ENCODE assay signal across 8 cellular contexts in genomic region chr12:123384994-123385376, GRCh38. TPM values are rescaled to one million over a fixed set of nuclear protein-coding genes. Genes with fewer than 3 reads are reported as not detected.
DNase-seq lines count a peak whose midpoint lies in the region; ATAC-seq, FAIRE-seq and TF ChIP-seq lines count a peak whose summit lies in the region.

No MANE protein-coding gene starts in this region.

- H3K4me3 ChIP-seq in A673 (ENCODE audit: low read depth, low read length, poor library complexity, severe bottlenecking) (peak overlapping the region; percentile 86), HFF-Myc (replicated peaks; ENCODE audit: low read depth, low read length) (peak overlapping the region; percentile 92), astrocyte of the spinal cord (ENCODE audit: low read depth, low read length) (peak overlapping the region; percentile 90), lower lobe of right lung (peak overlapping the region; percentile 84)

- in situ Hi-C loops in astrocyte of the spinal cord (cut with HindIII; ENCODE audit: low sequenced_read_pairs), result no loop called here

- POLR2A ChIA-PET in A673 (lab: Charles Lee; ENCODE audit: low non-redundant PET), result interaction anchor here (0.7 kb wide), 1 partner anchor 409 kb away, joined by 4 read pairs; no protein-coding TSS in a partner anchor

- peak; percentile 35 for DNase-seq in A673 (ENCODE audit: low spot score)
- no peak for DNase-seq in HFF-Myc (ENCODE audit: extremely low read depth, low read depth)
- DNase-seq in astrocyte of the spinal cord (ENCODE audit: low read depth, low spot score), result peak; percentile 55
- no peak for DNase-seq in lower lobe of right lung
- no peak for DNase-seq in HuH-7 (ENCODE audit: low spot score)
- no peak for DNase-seq in AML-193 (lab: John Stamatoyannopoulos, UW)
- no peak for DNase-seq in frontal cortex (ENCODE audit: low spot score in 2 of 2)

- no peak for FAIRE-seq in frontal cortex (lab: Jason Lieb, UNC)

- H3K4me1 ChIP-seq in A673 (ENCODE audit: insufficient read depth, low read length, poor library complexity, severe bottlenecking) (peaks cover 14% of the 10 kb centered on the region), lower lobe of right lung (peaks cover 23% of the 10 kb centered on the region)

- H3K27me3 ChIP-seq in A673 (replicated peaks; ENCODE audit: insufficient read depth, low read depth, low read length, poor library complexity) (no peaks in the 10 kb centered on the region), lower lobe of right lung (ENCODE audit: low read depth) (no peaks in the 10 kb centered on the region)

- CTCF ChIA-PET in A673 (lab: Charles Lee), result no interaction called here

- ATAC-seq in lower lobe of right lung (no peak), HG02678 (IDR thresholded peaks at IDR 0.05; ENCODE audit: unreplicated experiment) (no peak)

- TSS peak; percentile 46 for BruUV-seq in A673 (replicated peaks; lab: Mats Ljungman, UMichigan)

- H3K27ac ChIP-seq in A673 (ENCODE audit: low read depth, low read length, poor library complexity, severe bottlenecking) (peak overlapping the region; percentile 75), lower lobe of right lung (no peak overlapping the region)

- no peaks in the 10 kb centered on the region for H3K9me3 ChIP-seq in A673 (ENCODE audit: low read depth, low read length, poor library complexity, severe bottlenecking)
- H3K9me3 ChIP-seq in lower lobe of right lung, result no peaks in the 10 kb centered on the region

- TF ChIP-seq CTCF in A673 (conservative IDR thresholded peaks at IDR 0.05; ENCODE audit: low read depth, low read length) (no peak), HFF-Myc (IDR thresholded peaks at IDR 0.05; ENCODE audit: low read depth, low read length, missing control alignments) (no peak), astrocyte of the spinal cord (IDR thresholded peaks at IDR 0.05; ENCODE audit: low read depth, low read length) (no peak), lower lobe of right lung (IDR thresholded peaks at IDR 0.05) (no peak)

- intact Hi-C loops in A673 (cut with micrococcal nuclease; ENCODE audit: unreplicated experiment) (loop anchor here (2.0 to 5.0 kb wide), 2 partner anchors 20 to 197 kb away; partner anchors contain the start of genes SBNO1 and TMED2), lower lobe of right lung (cut with DNase I) (no loop called here)

- no peaks in the 10 kb centered on the region for H3K36me3 ChIP-seq in A673 (ENCODE audit: insufficient read depth, low read length, poor library complexity, severe bottlenecking)
- no peaks in the 10 kb centered on the region for H3K36me3 ChIP-seq in lower lobe of right lung

RNA-seq across cellular contexts. Expression of gene KMT5A, which starts 1.1 kb away (rescaled TPM):
- total RNA-seq in A673 (2021) (98.6 and 104 TPM in 2 replicates), lower lobe of right lung (41.7 TPM), frontal cortex (24.1 TPM)

RNA-seq across cellular contexts. Expression of gene SBNO1, which starts 20.3 kb away (rescaled TPM):
- total RNA-seq in A673 (2021) (54.9 and 58.6 TPM in 2 replicates), lower lobe of right lung (28.2 TPM), frontal cortex (43.2 TPM)

RNA-seq across cellular contexts. Expression of gene RILPL2, which starts 51.5 kb away (rescaled TPM):
- total RNA-seq in A673 (2021) (1.7 and 1.9 TPM in 2 replicates), lower lobe of right lung (18.6 TPM), frontal cortex (0.41 TPM)

Comparison
In these comparisons a context has a peak if more than half of its experiments do, and no peak if none do; other contexts are left out.
1. DNase-seq: peak in A673 (single experiment) and astrocyte of the spinal cord (single experiment); none in HFF-Myc (single experiment), lower lobe of right lung (single experiment), HuH-7 (single experiment), AML-193 (0 of 2) and frontal cortex (0 of 2).
2. Peak in every context shown above with its lines, with median percentiles within 50 percentile points of each other: H3K4me3 ChIP-seq.